In the genomic region with DNA sequence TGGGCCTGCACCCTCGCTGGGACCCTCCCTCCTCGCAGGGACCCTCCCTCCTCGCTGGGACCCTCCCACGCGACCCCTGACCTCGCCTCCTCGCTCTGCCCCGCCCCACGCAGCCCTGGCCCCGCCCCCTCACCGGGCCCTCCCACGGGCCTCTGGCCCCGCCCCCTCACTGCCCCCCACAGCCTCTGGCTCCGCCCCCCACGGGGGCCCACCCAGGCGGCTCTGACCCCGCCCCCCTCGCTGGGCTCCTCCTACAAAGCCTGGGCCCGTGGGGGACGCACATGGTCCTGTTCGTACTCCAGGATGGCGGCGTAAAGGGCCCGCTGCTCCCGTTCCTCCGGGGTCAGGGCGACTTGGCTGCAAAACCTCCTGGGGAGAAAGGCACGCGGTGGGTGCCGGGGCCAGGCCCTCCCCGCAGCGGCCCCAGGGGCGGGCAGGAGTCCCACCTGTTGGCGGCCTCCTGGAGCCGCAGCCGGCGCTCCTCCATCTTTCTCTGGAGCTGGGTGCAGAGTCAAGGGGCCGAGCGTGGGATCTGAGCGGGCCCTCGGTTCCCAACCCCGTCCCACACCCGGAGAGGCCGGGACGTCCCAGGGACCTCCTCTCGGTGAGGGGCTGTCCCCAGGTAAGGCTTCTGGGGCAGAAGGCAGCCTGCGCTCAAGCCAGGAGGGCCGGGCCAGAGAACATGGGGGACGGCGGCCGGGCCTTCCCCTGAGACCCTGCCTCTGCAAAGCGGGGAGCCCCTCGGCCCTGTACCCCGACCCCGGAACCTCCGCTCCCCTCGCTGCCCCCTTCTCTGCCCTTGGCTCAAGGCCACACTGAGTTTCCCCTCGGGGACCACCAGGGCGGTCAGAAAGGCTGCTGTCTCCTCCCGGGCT, we compare ENCODE assay signal across 9 cellular contexts. TPM values are rescaled to one million over a fixed set of nuclear protein-coding genes. Genes with fewer than 3 reads are reported as not detected.
A peak's percentile ranks its signal among the peaks of the same experiment; 100 is the strongest.
DNase-seq lines count a peak whose midpoint lies in the region; FAIRE-seq and TF ChIP-seq lines count a peak whose summit lies in the region.
"Had no signal": no experiment of that assay in that cellular context is flagged by ENCODE, and none has a peak within 500 bp of the region (broad histone marks: within the 10 kb centered on the region; RNA-seq: fewer than 3 reads in every experiment).

No MANE protein-coding gene starts in this region.

- no peak for TF ChIP-seq CTCF in astrocyte of the cerebellum (IDR thresholded peaks at IDR 0.05; ENCODE audit: low read depth, low read length, missing control alignments)
- no peak for TF ChIP-seq CTCF in kidney (IDR thresholded peaks at IDR 0.05; ENCODE audit: borderline replicate concordance, extremely low read depth, insufficient read depth)

- peak overlapping the region; percentile 83; the same call in 1 of the 2 replicates for H3K4me3 ChIP-seq in GM08714 (ENCODE audit: low read length)
- H3K4me3 ChIP-seq in astrocyte of the cerebellum (ENCODE audit: low read depth, low read length) = peak overlapping the region; percentile 46
- H3K4me3 ChIP-seq in kidney (ENCODE audit: low read length in 2 of 2) = no peak overlapping the region

- no peak overlapping the region for H3K9ac ChIP-seq in kidney (ENCODE audit: low read length in 2 of 2)

- in situ Hi-C loops in astrocyte of the cerebellum (cut with HindIII; ENCODE audit: low sequenced_read_pairs) = no loop called here

- no peak overlapping the region for H3K27ac ChIP-seq in kidney (ENCODE audit: low read depth in 2 of 2, low read length in 2 of 2)

- H3K36me3 ChIP-seq in kidney (ENCODE audit: control insufficient read depth in 1 of 2, insufficient read depth in 2 of 2, low read length in 2 of 2) = no peaks in the 10 kb centered on the region

- no peak for FAIRE-seq in kidney (lab: Jason Lieb, UNC)
- FAIRE-seq: endometrium had no signal

- H3K4me1 ChIP-seq in kidney (ENCODE audit: control insufficient read depth in 1 of 2, insufficient read depth in 1 of 2, low read depth in 1 of 2, low read length in 2 of 2) = no peaks in the 10 kb centered on the region

- DNase-seq in HT-29 (ENCODE audit: low spot score) = peak; percentile 75
- DNase-seq in T-helper 2 cell = peak; percentile 45 to 72 (median 58)
- DNase-seq in astrocyte of the cerebellum (ENCODE audit: low read depth) = no peak
- peak; percentile 84 for DNase-seq in kidney
- peak; percentile 38 to 59 for DNase-seq in stimulated activated CD8-positive, alpha-beta memory T cell treated with anti-CD3 and anti-CD28 coated beads, Interleukin-15, amount 100 ng/mL, for 4 hours (ENCODE audit: low read depth in 2 of 2)
- no peak for DNase-seq in posterior cingulate gyrus
- no peak for DNase-seq in HuH-7.5 (ENCODE audit: low spot score)

- no peaks in the 10 kb centered on the region for H3K9me3 ChIP-seq in kidney (ENCODE audit: control insufficient read depth in 1 of 2, low read length in 2 of 2)

- intact Hi-C loops in kidney (cut with DNase I) (no loop called here), posterior cingulate gyrus (cut with DNase I) (no loop called here)

RNA-seq across cellular contexts. Expression of gene VPS9D1, which starts 8.9 kb away (rescaled TPM):
- 11.7 and 19.1 TPM in 2 replicates for total RNA-seq in HT-29 (2014; rRNA removed; shearing (Covaris generic))
- total RNA-seq in kidney = 24.4 TPM
- polyA plus RNA-seq in kidney (ENCODE audit: insufficient read depth, low read depth, low replicate concordance) = 18.3 TPM

RNA-seq across cellular contexts. Expression of gene ZNF276, which starts 9.5 kb away (rescaled TPM):
- 48.0 and 48.3 TPM in 2 replicates for total RNA-seq in HT-29 (2014; rRNA removed; shearing (Covaris generic))
- total RNA-seq in kidney = 35.4 TPM
- 16.4 TPM for polyA plus RNA-seq in kidney (ENCODE audit: insufficient read depth, low read depth, low replicate concordance)

RNA-seq across cellular contexts. Expression of gene SPATA2L, which starts 10.3 kb away (rescaled TPM):
- 71.3 and 83.7 TPM in 2 replicates for total RNA-seq in HT-29 (2014; rRNA removed; shearing (Covaris generic))
- 15.1 TPM for total RNA-seq in kidney
- polyA plus RNA-seq in kidney (ENCODE audit: insufficient read depth, low read depth, low replicate concordance) = 12.6 TPM

RNA-seq across cellular contexts. Expression of gene CDK10, which starts 25.3 kb away (rescaled TPM):
- total RNA-seq in HT-29 (2014; rRNA removed; shearing (Covaris generic)) = 107 and 116 TPM in 2 replicates
- 118 TPM for total RNA-seq in kidney
- 82.6 TPM for polyA plus RNA-seq in kidney (ENCODE audit: insufficient read depth, low read depth, low replicate concordance)

RNA-seq across cellular contexts. Expression of gene SPATA33, which starts 54.2 kb away (rescaled TPM):
- 12.5 and 17.1 TPM in 2 replicates for total RNA-seq in HT-29 (2014; rRNA removed; shearing (Covaris generic))
- 16.3 TPM for total RNA-seq in kidney
- polyA plus RNA-seq in kidney (ENCODE audit: insufficient read depth, low read depth, low replicate concordance) = 13.4 TPM

Comparison
In these comparisons a context has a peak if more than half of its experiments do, and no peak if none do; other contexts are left out.
1. H3K4me3 ChIP-seq: peak in GM08714 (single experiment) and astrocyte of the cerebellum (single experiment); none in kidney (0 of 2).
2. DNase-seq: peak in HT-29 (single experiment), T-helper 2 cell (5 of 5), kidney (single experiment) and stimulated activated CD8-positive, alpha-beta memory T cell treated with anti-CD3 and anti-CD28 coated beads, Interleukin-15, amount 100 ng/mL, for 4 hours (2 of 2); none in astrocyte of the cerebellum (single experiment), posterior cingulate gyrus (0 of 10) and HuH-7.5 (single experiment).